ENCODE assay signal across 15 cellular contexts in genomic region chr13:20633802-20634201, GRCh38.
DNase-seq lines count a peak whose midpoint lies in the region; ATAC-seq and TF ChIP-seq lines count a peak whose summit lies in the region.
"Had no signal": no experiment of that assay in that cellular context is flagged by ENCODE, and none has a peak within 500 bp of the region (broad histone marks: within the 10 kb centered on the region; RNA-seq: fewer than 3 reads in every experiment).

No MANE protein-coding gene starts in this region.

- H3K4me1 ChIP-seq in mucosa of descending colon (ENCODE audit: low read depth): peaks cover 4% of the 10 kb centered on the region

- ATAC-seq in HG02678 (IDR thresholded peaks at IDR 0.05; ENCODE audit: unreplicated experiment): no peak
- no peak for ATAC-seq in HG03521 (IDR thresholded peaks at IDR 0.05; ENCODE audit: unreplicated experiment)
- no peak for ATAC-seq in mucosa of descending colon
- ATAC-seq: CD8-positive, alpha-beta T cell; GM23338; HepG2 had no signal

- intact Hi-C loops in mucosa of descending colon (cut with DNase I, micrococcal nuclease): no loop called here

- no peaks in the 10 kb centered on the region for H3K9me3 ChIP-seq in mucosa of descending colon

- POLR2A ChIA-PET in RWPE1 (lab: Yijun Ruan, JAX; ENCODE audit: low non-redundant PET): no interaction called here

- H3K36me3 ChIP-seq in mucosa of descending colon (ENCODE audit: low read depth): no peaks in the 10 kb centered on the region

- no peak for TF ChIP-seq CTCF in RWPE1 (conservative IDR thresholded peaks at IDR 0.05; ENCODE audit: low read depth)
- no peak for TF ChIP-seq CTCF in epithelial cell of esophagus (IDR thresholded peaks at IDR 0.05; ENCODE audit: insufficient read depth, low read depth, low read length, missing control alignments)
- TF ChIP-seq CTCF in mucosa of descending colon (IDR thresholded peaks at IDR 0.05): no peak

- DNase-seq in RWPE1 (ENCODE audit: low spot score): peak; percentile 9
- peak; percentile 75 for DNase-seq in epithelial cell of esophagus (ENCODE audit: low read depth)
- DNase-seq in kidney glomerular epithelial cell (lab: John Stamatoyannopoulos, UW): peak; percentile 33
- no peak for DNase-seq in NCI-H1105 (lab: John Stamatoyannopoulos, UW)
- DNase-seq in mucosa of descending colon: no peak
- DNase-seq: CD8-positive, alpha-beta T cell; COR-L47; DMS153; DMS79 treated with DMSO at 0.1 percent for 48 hours; EL; H7 had no signal

- H3K4me3 ChIP-seq in epithelial cell of esophagus (ENCODE audit: low read length) (no peak overlapping the region), mucosa of descending colon (no peak overlapping the region)
- H3K4me3 ChIP-seq: GM23338 had no signal

- CTCF ChIA-PET in RWPE1 (lab: Yijun Ruan, JAX): no interaction called here

- no peak overlapping the region for H3K27ac ChIP-seq in RWPE1

Comparison
In these comparisons a context has a peak if more than half of its experiments do, and no peak if none do; other contexts are left out.
1. DNase-seq: peak in RWPE1 (single experiment), epithelial cell of esophagus (single experiment) and kidney glomerular epithelial cell (single experiment); none in NCI-H1105 (single experiment) and mucosa of descending colon (0 of 3).